22 cellular contexts compared by ENCODE assay signal in genomic region chr12:11688379-11688778, GRCh38. TPM values are rescaled to one million over a fixed set of nuclear protein-coding genes. Genes with fewer than 3 reads are reported as not detected.
DNase-seq lines count a peak whose midpoint lies in the region; ATAC-seq and TF ChIP-seq lines count a peak whose summit lies in the region.
"Had no signal": no experiment of that assay in that cellular context is flagged by ENCODE, and none has a peak within 500 bp of the region (broad histone marks: within the 10 kb centered on the region; RNA-seq: fewer than 3 reads in every experiment).

No MANE protein-coding gene starts in this region.

- H3K9ac ChIP-seq in H9 (ENCODE audit: extremely low read depth, insufficient read length, low read length) (no peak overlapping the region), stomach smooth muscle (ENCODE audit: low read length in 2 of 2) (peak overlapping the region; percentile 34 to 42)

- peak overlapping the region in 1 of 3 experiments; percentile 59; a peak in 2 of 7 replicates for H3K27ac Mint-ChIP-seq in H9
- H3K27ac Mint-ChIP-seq: activated CD4-positive, alpha-beta memory T cell treated with anti-CD3 and anti-CD28 coated beads, Interleukin-2, amount 10 ng/mL, durations not matched to agents 7 days and 5 days had no signal

- no peak overlapping the region for H3K4me3 ChIP-seq in coronary artery
- H3K4me3 ChIP-seq in muscle layer of duodenum (ENCODE audit: low read depth in 1 of 2, low read length in 2 of 2): no peak overlapping the region
- H3K4me3 ChIP-seq in stomach smooth muscle (ENCODE audit: low read length in 2 of 2): no peak overlapping the region
- no peak overlapping the region for H3K4me3 ChIP-seq in esophagus squamous epithelium
- H3K4me3 ChIP-seq: adrenal gland, lung, thoracic aorta had no signal

- no peak overlapping the region for H3K56ac ChIP-seq in H9 (ENCODE audit: insufficient read length, low read depth, low read length)

- H3K4me1 Mint-ChIP-seq in H9: peaks cover 22 to 29% of the 10 kb centered on the region in 2 experiments

- no peaks in the 10 kb centered on the region for H3K27me3 ChIP-seq in H9 (ENCODE audit: insufficient read depth, low read length)
- H3K27me3 ChIP-seq in muscle layer of duodenum (ENCODE audit: low read depth, low read length): no peaks in the 10 kb centered on the region
- no peaks in the 10 kb centered on the region for H3K27me3 ChIP-seq in stomach smooth muscle (ENCODE audit: control insufficient read depth in 1 of 2, insufficient read depth in 2 of 2, low read length in 2 of 2)
- H3K27me3 ChIP-seq in esophagus squamous epithelium: no peaks in the 10 kb centered on the region
- H3K27me3 ChIP-seq: adrenal gland had no signal

- no peaks in the 10 kb centered on the region for H3K23me2 ChIP-seq in H9 (ENCODE audit: insufficient read length, low read depth, low read length, poor library complexity, severe bottlenecking)

- H2BK15ac ChIP-seq in H9 (ENCODE audit: low read depth, low read length): no peak overlapping the region

- H3K79me2 ChIP-seq in H9 (ENCODE audit: insufficient read depth, low read length): peaks cover 3% of the 10 kb centered on the region; the same call in 1 of the 2 replicates

- H3K9me3 ChIP-seq in H9 (ENCODE audit: control insufficient read depth, low read depth, low read length) (no peaks in the 10 kb centered on the region), muscle layer of duodenum (ENCODE audit: control insufficient read depth in 1 of 2, low read length in 2 of 2) (no peaks in the 10 kb centered on the region), stomach smooth muscle (ENCODE audit: control insufficient read depth in 2 of 2, low read length in 2 of 2) (no peaks in the 10 kb centered on the region), esophagus squamous epithelium (no peaks in the 10 kb centered on the region)
- H3K9me3 ChIP-seq: adrenal gland, thoracic aorta had no signal

- H3K36me3 Mint-ChIP-seq in H9 (ENCODE audit: insufficient read depth in 1 of 3, low read depth in 3 of 3): no peaks in the 10 kb centered on the region; a peak in 1 of 7 replicates
- H3K36me3 Mint-ChIP-seq: CD4-positive, CD25-positive, alpha-beta regulatory T cell had no signal

- H3K18ac ChIP-seq in H9 (ENCODE audit: insufficient read length, low read depth, low read length): no peak overlapping the region

- no peak overlapping the region for H4K8ac ChIP-seq in H9 (replicated peaks; ENCODE audit: insufficient read length, low read depth, low read length)

- no peak for TF ChIP-seq CTCF in H9 (conservative IDR thresholded peaks at IDR 0.05)
- no peak for TF ChIP-seq CTCF in coronary artery (IDR thresholded peaks at IDR 0.05)
- TF ChIP-seq CTCF in esophagus squamous epithelium (IDR thresholded peaks at IDR 0.05): no peak

- H3K27me3 Mint-ChIP-seq in H9 (ENCODE audit: low read depth): no peaks in the 10 kb centered on the region
- H3K27me3 Mint-ChIP-seq: activated CD4-positive, alpha-beta memory T cell treated with anti-CD3 and anti-CD28 coated beads, Interleukin-2, amount 10 ng/mL, durations not matched to agents 7 days and 5 days; CD4-positive, CD25-positive, alpha-beta regulatory T cell had no signal

- H3K4me3 Mint-ChIP-seq in H9: no peak overlapping the region
- H3K4me3 Mint-ChIP-seq: activated CD4-positive, alpha-beta memory T cell treated with anti-CD3 and anti-CD28 coated beads, Interleukin-2, amount 10 ng/mL, durations not matched to agents 7 days and 5 days; CD4-positive, CD25-positive, alpha-beta regulatory T cell had no signal

- H2AK5ac ChIP-seq in H9 (ENCODE audit: insufficient read length, low read length): no peak overlapping the region

- H3K9me3 Mint-ChIP-seq in H9: no peaks in the 10 kb centered on the region
- H3K9me3 Mint-ChIP-seq: activated CD4-positive, alpha-beta memory T cell treated with anti-CD3 and anti-CD28 coated beads, Interleukin-2, amount 10 ng/mL, durations not matched to agents 7 days and 5 days had no signal

- no peak overlapping the region for H2BK120ac ChIP-seq in H9 (ENCODE audit: low read depth, low read length, poor library complexity, severe bottlenecking)

- no peak for ATAC-seq in GM19035 (IDR thresholded peaks at IDR 0.05; ENCODE audit: unreplicated experiment)
- ATAC-seq: Right ventricle myocardium inferior had no signal

- H3K36me3 ChIP-seq in muscle layer of duodenum (ENCODE audit: control insufficient read depth in 1 of 2, insufficient read depth in 2 of 2, low read length in 2 of 2) (no peaks in the 10 kb centered on the region), stomach smooth muscle (ENCODE audit: control insufficient read depth in 2 of 2, insufficient read depth in 2 of 2, low read length in 2 of 2) (no peaks in the 10 kb centered on the region), esophagus squamous epithelium (no peaks in the 10 kb centered on the region)
- H3K36me3 ChIP-seq: adrenal gland, thoracic aorta had no signal

- H3K14ac ChIP-seq in H9 (ENCODE audit: insufficient read depth, low read length): 0 out of 2 replicates have a peak overlapping the region, but pooled peaks have one; percentile 8

- DNase-seq in H9 (no peak), coronary artery (ENCODE audit: low spot score) (peak; percentile 35), NCI-H2196 treated with DMSO at 0.1 percent for 48 hours (lab: John Stamatoyannopoulos, UW; ENCODE audit: unreplicated experiment) (no peak), esophagus squamous epithelium (lab: John Stamatoyannopoulos, UW) (no peak)
- DNase-seq in activated CD4-positive, alpha-beta T cell treated with anti-CD3 and anti-CD28 coated beads for 4 hours: no peak
- DNase-seq: activated CD4-positive, alpha-beta memory T cell treated with anti-CD3 and anti-CD28 coated beads, Interleukin-2, amount 10 ng/mL, durations not matched to agents 7 days and 5 days; activated gamma-delta T cell treated with Interleukin-2 at 50 U/mL for 16 hours; activated T-cell treated with anti-CD3 and anti-CD28 coated beads for 4 hours; CD4-positive, CD25-positive, alpha-beta regulatory T cell; cortex of kidney; NCI-H1105 treated with DMSO at 0.1 percent for 48 hours; NCI-H2029 treated with DMSO at 0.1 percent for 48 hours; NCI-H345; NCI-H774; stimulated activated CD4-positive, alpha-beta T cell treated with anti-CD3 and anti-CD28 coated beads, Interleukin-2, amount 100 ng/mL, for 24 hours had no signal

- WGBS in H9 (ENCODE audit: extremely low coverage, insufficient read length, low lambda C conversion rate): no CpG with 5 or more reads among the region's 4 CpGs
- WGBS in esophagus squamous epithelium, 2 donors: 70% methylated on average over 4 of the region's 4 CpGs; no CpG with 5 or more reads in 1 of the 2 donors

- no peak overlapping the region for H3K27ac ChIP-seq in H9 (ENCODE audit: insufficient read length, low read depth, low read length)
- H3K27ac ChIP-seq in coronary artery: peak overlapping the region in 1 of 2 donors; percentile 2
- H3K27ac ChIP-seq in muscle layer of duodenum (ENCODE audit: low read length): peak overlapping the region; percentile 48
- H3K27ac ChIP-seq in stomach smooth muscle (ENCODE audit: low read length): peak overlapping the region; percentile 53
- H3K27ac ChIP-seq in esophagus squamous epithelium: peak overlapping the region in 1 of 4 donors; percentile 35
- H3K27ac ChIP-seq: adrenal gland had no signal

- intact Hi-C loops in esophagus squamous epithelium (cut with DNase I): no loop called here

- no peak overlapping the region for H4K91ac ChIP-seq in H9 (ENCODE audit: insufficient read length, low read depth, low read length)

- H2AFZ ChIP-seq in H9 (ENCODE audit: low read length): no peak overlapping the region

- H2BK20ac ChIP-seq in H9 (ENCODE audit: low read depth, low read length, poor library complexity, severe bottlenecking): no peak overlapping the region

- no peak for TF ChIP-seq POLR2A in esophagus squamous epithelium (IDR thresholded peaks at IDR 0.05)

- H3K23ac ChIP-seq in H9 (ENCODE audit: insufficient read length, low read depth, low read length): no peak overlapping the region

- no peak overlapping the region for H2BK12ac ChIP-seq in H9 (ENCODE audit: insufficient read length, low read depth, low read length)

- no peaks in the 10 kb centered on the region for H4K20me1 ChIP-seq in H9 (ENCODE audit: control insufficient read depth, insufficient read depth, insufficient read length)

- H3K79me1 ChIP-seq in H9 (ENCODE audit: insufficient read depth, low read depth, low read length, poor library complexity, severe bottlenecking): no peaks in the 10 kb centered on the region

- no peak overlapping the region for H3T11ph ChIP-seq in H9 (ENCODE audit: low read length)

- H3K4me1 ChIP-seq in H9 (ENCODE audit: insufficient read depth, low read length) (peaks cover 2% of the 10 kb centered on the region), muscle layer of duodenum (ENCODE audit: control insufficient read depth in 1 of 2, insufficient read depth in 2 of 2, low read length in 2 of 2) (peaks cover 5 to 46% of the 10 kb centered on the region in 2 donors), stomach smooth muscle (ENCODE audit: control insufficient read depth, insufficient read depth, low read length) (peaks cover 27% of the 10 kb centered on the region), esophagus squamous epithelium (peaks cover 11 to 71% (median 22%) of the 10 kb centered on the region in 3 donors)

- H4K5ac ChIP-seq in H9 (ENCODE audit: insufficient read length, low read depth, low read length): no peak overlapping the region

- H3K4ac ChIP-seq in H9 (ENCODE audit: low read depth, low read length): no peak overlapping the region

- H3K4me2 ChIP-seq in H9 (ENCODE audit: insufficient read depth, insufficient read length, low read length): no peak overlapping the region

- H2BK5ac ChIP-seq in H9 (ENCODE audit: insufficient read length, low read length): no peak overlapping the region

RNA-seq across cellular contexts. Expression of gene ETV6, which starts 38.9 kb away (rescaled TPM):
- total RNA-seq in H9 (2021) (25.2 and 28.7 TPM in 2 replicates), esophagus squamous epithelium (10 to 100 TPM; 11.3 to 17.3 (median 13.8) TPM)
